In genomic region chr3:44478606-44479094, GRCh38 we compare ENCODE assay signal across 1 cellular context.
TF ChIP-seq lines count a peak whose summit lies in the region.

No MANE protein-coding gene starts in this region.

TF ChIP-seq in WTC11, 78 proteins besides CTCF, POLR2A, EP300 and RAD21 (continued from another document):
- TF ChIP-seq ZNF425 (CRISPR knock-in tag; conservative IDR thresholded peaks at IDR 0.05) (no peak), E2F4 (CRISPR knock-in tag; IDR thresholded peaks at IDR 0.05; ENCODE audit: borderline replicate concordance, low read depth) (no peak), MXD4 (CRISPR knock-in tag; IDR thresholded peaks at IDR 0.05; ENCODE audit: borderline replicate concordance) (no peak), E2F5 (CRISPR knock-in tag; IDR thresholded peaks at IDR 0.05) (no peak), PREB (CRISPR knock-in tag; IDR thresholded peaks at IDR 0.05; ENCODE audit: borderline replicate concordance) (no peak), ATF1 (CRISPR knock-in tag; IDR thresholded peaks at IDR 0.05) (no peak)
